In genomic region chr2:159144776-159145614, GRCh38 we compare ENCODE assay signal across 14 cellular contexts.
A peak's percentile ranks its signal among the peaks of the same experiment; 100 is the strongest.
DNase-seq lines count a peak whose midpoint lies in the region; ATAC-seq and TF ChIP-seq lines count a peak whose summit lies in the region.
"Had no signal": no experiment of that assay in that cellular context is flagged by ENCODE, and none has a peak within 500 bp of the region (broad histone marks: within the 10 kb centered on the region; RNA-seq: fewer than 3 reads in every experiment).

No MANE protein-coding gene starts in this region.

- POLR2A ChIA-PET in naive thymus-derived CD4-positive, alpha-beta T cell (lab: Charles Lee): no interaction called here

- ATAC-seq in GM19023 (IDR thresholded peaks at IDR 0.05; ENCODE audit: unreplicated experiment) (peak; percentile 68), GM21717 (IDR thresholded peaks at IDR 0.05; ENCODE audit: unreplicated experiment) (peak; percentile 76), HG03457 (IDR thresholded peaks at IDR 0.05; ENCODE audit: unreplicated experiment) (peak; percentile 67)
- peak; percentile 76 for ATAC-seq in naive thymus-derived CD4-positive, alpha-beta T cell

- no peak for DNase-seq in naive thymus-derived CD4-positive, alpha-beta T cell
- DNase-seq in adrenal gland (no peak), NCI-H82 (lab: John Stamatoyannopoulos, UW) (no peak), GOT3 (lab: John Stamatoyannopoulos, UW) (no peak)
- DNase-seq: DMS 273 treated with DMSO at 0.1 percent for 48 hours; effector memory CD4-positive, alpha-beta T cell; head of caudate nucleus; NCI-H2081 treated with DMSO at 0.1 percent for 48 hours; RPMI8226 had no signal

- H3K4me1 Mint-ChIP-seq in naive thymus-derived CD4-positive, alpha-beta T cell: peaks cover 5 to 24% (median 5%) of the 10 kb centered on the region in 7 donors

- H3K4me3 ChIP-seq in naive thymus-derived CD4-positive, alpha-beta T cell (ENCODE audit: low read length): no peak overlapping the region
- H3K4me3 ChIP-seq in adrenal gland: no peak overlapping the region

- no peak overlapping the region for H3K27ac ChIP-seq in naive thymus-derived CD4-positive, alpha-beta T cell (ENCODE audit: low read depth, low read length)
- no peak overlapping the region for H3K27ac ChIP-seq in adrenal gland
- H3K27ac ChIP-seq: KMS-11 had no signal

- peaks cover 14 to 20% of the 10 kb centered on the region in 2 donors for H3K4me1 ChIP-seq in naive thymus-derived CD4-positive, alpha-beta T cell (ENCODE audit: control insufficient read depth in 2 of 2, insufficient read depth in 2 of 2, low read length in 2 of 2)
- H3K4me1 ChIP-seq in adrenal gland (replicated peaks in 1 of 2): peaks cover 0 to under 1% of the 10 kb centered on the region in 2 donors

- peak overlapping the region in 1 of 10 donors; percentile 46 for H3K4me3 Mint-ChIP-seq in naive thymus-derived CD4-positive, alpha-beta T cell
- H3K4me3 Mint-ChIP-seq: stimulated activated naive CD8-positive, alpha-beta T cell treated with anti-CD3 and anti-CD28 coated beads, Interleukin-15, Interleukin-2, amounts not matched to agents 100 ng/mL and 50 ng/mL, for 24 hours had no signal

- peak overlapping the region in 3 of 9 donors; percentile 4 to 23 (median 8) for H3K27ac Mint-ChIP-seq in naive thymus-derived CD4-positive, alpha-beta T cell
- H3K27ac Mint-ChIP-seq: stimulated activated naive CD8-positive, alpha-beta T cell treated with anti-CD3 and anti-CD28 coated beads, Interleukin-15, Interleukin-2, amounts not matched to agents 100 ng/mL and 50 ng/mL, for 24 hours had no signal

- peaks cover 0 to 10% (median 7%) of the 10 kb centered on the region in 5 donors for H3K27me3 Mint-ChIP-seq in naive thymus-derived CD4-positive, alpha-beta T cell

- no peak for TF ChIP-seq POLR2A in adrenal gland (IDR thresholded peaks at IDR 0.05)

- intact Hi-C loops in naive thymus-derived CD4-positive, alpha-beta T cell (cut with micrococcal nuclease): no loop called here
- intact Hi-C loops in adrenal gland (cut with DNase I): no loop called here

- no peaks in the 10 kb centered on the region for H3K36me3 Mint-ChIP-seq in naive thymus-derived CD4-positive, alpha-beta T cell

- H3K36me3 ChIP-seq in naive thymus-derived CD4-positive, alpha-beta T cell (ENCODE audit: control insufficient read depth in 2 of 3, insufficient read depth in 3 of 3, low read length in 3 of 3): no peaks in the 10 kb centered on the region
- H3K36me3 ChIP-seq in adrenal gland (replicated peaks in 1 of 2): no peaks in the 10 kb centered on the region

- WGBS in adrenal gland, 4 donors: 86 to 93% (median 89%) methylated on average over 9 of the region's 9 CpGs

- H3K27me3 ChIP-seq in naive thymus-derived CD4-positive, alpha-beta T cell (ENCODE audit: control insufficient read depth in 2 of 2, insufficient read depth in 2 of 2, low read length in 2 of 2): no peaks in the 10 kb centered on the region
- H3K27me3 ChIP-seq in adrenal gland: no peaks in the 10 kb centered on the region

- peaks cover 0 to 1% (median 0%) of the 10 kb centered on the region in 11 donors for H3K9me3 Mint-ChIP-seq in naive thymus-derived CD4-positive, alpha-beta T cell
- H3K9me3 Mint-ChIP-seq: stimulated activated naive CD8-positive, alpha-beta T cell treated with anti-CD3 and anti-CD28 coated beads, Interleukin-15, Interleukin-2, amounts not matched to agents 100 ng/mL and 50 ng/mL, for 24 hours had no signal

- no peak for TF ChIP-seq CTCF in adrenal gland (IDR thresholded peaks at IDR 0.05)

- H3K9me3 ChIP-seq in naive thymus-derived CD4-positive, alpha-beta T cell (ENCODE audit: control insufficient read depth in 2 of 3, low read length in 3 of 3): no peaks in the 10 kb centered on the region
- no peaks in the 10 kb centered on the region for H3K9me3 ChIP-seq in adrenal gland (replicated peaks in 1 of 3)

- CTCF ChIA-PET in naive thymus-derived CD4-positive, alpha-beta T cell (lab: Charles Lee): no interaction called here
